ENCODE assay signal across 8 cellular contexts in genomic region chr21:44846485-44847260, GRCh38. TPM values are rescaled to one million over a fixed set of nuclear protein-coding genes. Genes with fewer than 3 reads are reported as not detected.
DNase-seq lines count a peak whose midpoint lies in the region; ATAC-seq and TF ChIP-seq lines count a peak whose summit lies in the region.

No MANE protein-coding gene starts in this region.

- no peak for ATAC-seq in GM18870 (IDR thresholded peaks at IDR 0.05; ENCODE audit: unreplicated experiment)

- H3K27me3 ChIP-seq in BE2C (no peaks in the 10 kb centered on the region), neutrophil (no peaks in the 10 kb centered on the region)

- POLR2A ChIA-PET in activated CD4-positive, alpha-beta memory T cell treated with anti-CD3 and anti-CD28 coated beads, Interleukin-2, amount 10 ng/mL, durations not matched to agents 7 days and 5 days (lab: Charles Lee) = interaction anchor here (0.7 to 1.5 kb wide), 3 partner anchors 25 to 46 kb away, joined by 3 read pairs; partner anchors contain the start of gene PTTG1IP

- no peak for TF ChIP-seq RAD21 in Ishikawa (IDR thresholded peaks at IDR 0.05; ENCODE audit: low read depth)

- H3K36me3 Mint-ChIP-seq in activated CD4-positive, alpha-beta memory T cell treated with anti-CD3 and anti-CD28 coated beads, Interleukin-2, amount 10 ng/mL, durations not matched to agents 7 days and 5 days (ENCODE audit: low read depth) = peaks cover 25% of the 10 kb centered on the region

- H3K4me3 ChIP-seq in BE2C (ENCODE audit: low read depth, low read length) (peak overlapping the region; percentile 44), foreskin fibroblast (ENCODE audit: low read depth in 1 of 2, low read length in 2 of 2) (peak overlapping the region; percentile 43 to 51), neutrophil (ENCODE audit: low read depth in 1 of 2, low read length in 1 of 2) (peak overlapping the region; percentile 33 to 53)

- CTCF ChIA-PET in activated CD4-positive, alpha-beta memory T cell treated with anti-CD3 and anti-CD28 coated beads, Interleukin-2, amount 10 ng/mL, durations not matched to agents 7 days and 5 days (lab: Charles Lee) = interaction anchor here (0.7 to 1.3 kb wide), 6 partner anchors 9 to 47 kb away, joined by 3 to 5 read pairs (median 4); partner anchors contain the start of genes SUMO3 and UBE2G2

- TF ChIP-seq CTCF in BE2C (IDR thresholded peaks at IDR 0.05; ENCODE audit: low read depth, low read length) (no peak), foreskin fibroblast (IDR thresholded peaks at IDR 0.05; ENCODE audit: low read depth, low read length) (no peak), neutrophil (IDR thresholded peaks at IDR 0.05) (no peak)

- H3K36me3 ChIP-seq in BE2C (peaks cover 19% of the 10 kb centered on the region), neutrophil (peaks cover 32% of the 10 kb centered on the region)

- 0 out of 2 replicates have a peak, but pooled peaks cover 5% of the 10 kb centered on the region for H3K4me1 ChIP-seq in BE2C
- peaks cover 29 to 30% of the 10 kb centered on the region in 2 experiments for H3K4me1 ChIP-seq in neutrophil (ENCODE audit: control insufficient read depth in 1 of 2, insufficient read depth in 1 of 2, low read depth in 1 of 2, low read length in 1 of 2)

- H3K27ac ChIP-seq in neutrophil = peak overlapping the region; percentile 57

- H3K4me3 Mint-ChIP-seq in activated CD4-positive, alpha-beta memory T cell treated with anti-CD3 and anti-CD28 coated beads, Interleukin-2, amount 10 ng/mL, durations not matched to agents 7 days and 5 days = peak overlapping the region; percentile 17

- TF ChIP-seq EP300 in Ishikawa (IDR thresholded peaks at IDR 0.05; ENCODE audit: borderline replicate concordance) = no peak

- H3K9me3 Mint-ChIP-seq in activated CD4-positive, alpha-beta memory T cell treated with anti-CD3 and anti-CD28 coated beads, Interleukin-2, amount 10 ng/mL, durations not matched to agents 7 days and 5 days = no peaks in the 10 kb centered on the region

- H3K27me3 Mint-ChIP-seq in activated CD4-positive, alpha-beta memory T cell treated with anti-CD3 and anti-CD28 coated beads, Interleukin-2, amount 10 ng/mL, durations not matched to agents 7 days and 5 days = peaks cover 5% of the 10 kb centered on the region

- no peak overlapping the region for H3K27ac Mint-ChIP-seq in activated CD4-positive, alpha-beta memory T cell treated with anti-CD3 and anti-CD28 coated beads, Interleukin-2, amount 10 ng/mL, durations not matched to agents 7 days and 5 days

- no peaks in the 10 kb centered on the region for H3K9me3 ChIP-seq in BE2C
- H3K9me3 ChIP-seq in neutrophil = no peaks in the 10 kb centered on the region

- DNase-seq in BE2C (no peak), foreskin fibroblast (peak; percentile 62 to 84), HuH-7.5 (ENCODE audit: low spot score) (no peak), LoVo (ENCODE audit: low spot score) (no peak)
- peak; percentile 48 for DNase-seq in activated CD4-positive, alpha-beta memory T cell treated with anti-CD3 and anti-CD28 coated beads, Interleukin-2, amount 10 ng/mL, durations not matched to agents 7 days and 5 days

- peaks cover 24% of the 10 kb centered on the region for H3K4me1 Mint-ChIP-seq in activated CD4-positive, alpha-beta memory T cell treated with anti-CD3 and anti-CD28 coated beads, Interleukin-2, amount 10 ng/mL, durations not matched to agents 7 days and 5 days

TF ChIP-seq in Ishikawa, 13 proteins besides CTCF, POLR2A, EP300 and RAD21:
- TF ChIP-seq REST (IDR thresholded peaks at IDR 0.05; ENCODE audit: low read depth) (no peak), TCF12 (IDR thresholded peaks at IDR 0.05; ENCODE audit: low read depth) (no peak), TEAD4 (IDR thresholded peaks at IDR 0.05) (no peak), NFIC (IDR thresholded peaks at IDR 0.05) (no peak), ZBTB7A (IDR thresholded peaks at IDR 0.05; ENCODE audit: low read depth) (no peak), CEBPB (IDR thresholded peaks at IDR 0.05) (no peak)
- TF ChIP-seq, protein P1, sequence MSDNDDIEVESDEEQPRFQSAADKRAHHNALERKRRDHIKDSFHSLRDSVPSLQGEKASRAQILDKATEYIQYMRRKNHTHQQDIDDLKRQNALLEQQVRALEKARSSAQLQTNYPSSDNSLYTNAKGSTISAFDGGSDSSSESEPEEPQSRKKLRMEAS (IDR thresholded peaks at IDR 0.05) = peak; percentile 65

RNA-seq across cellular contexts. Expression of gene PTTG1IP, which starts 26.8 kb away (rescaled TPM):
- polyA plus RNA-seq in BE2C (2012; ENCODE audit: insufficient read depth, insufficient read length, low read depth) = 217 TPM
- total RNA-seq in activated CD4-positive, alpha-beta memory T cell treated with anti-CD3 and anti-CD28 coated beads, Interleukin-2, amount 10 ng/mL, durations not matched to agents 7 days and 5 days = 10 to 100 TPM; 80.3 to 82.6 TPM

RNA-seq across cellular contexts. Expression of gene SUMO3, which starts 28.8 kb away (rescaled TPM):
- polyA plus RNA-seq in BE2C (2012; ENCODE audit: insufficient read depth, insufficient read length, low read depth) = 93.0 TPM
- 10 to 100 TPM; 86.5 to 89.0 TPM for total RNA-seq in activated CD4-positive, alpha-beta memory T cell treated with anti-CD3 and anti-CD28 coated beads, Interleukin-2, amount 10 ng/mL, durations not matched to agents 7 days and 5 days

RNA-seq across cellular contexts. Expression of gene UBE2G2, which starts 45.1 kb away (rescaled TPM):
- 194 TPM for polyA plus RNA-seq in BE2C (2012; ENCODE audit: insufficient read depth, insufficient read length, low read depth)
- total RNA-seq in activated CD4-positive, alpha-beta memory T cell treated with anti-CD3 and anti-CD28 coated beads, Interleukin-2, amount 10 ng/mL, durations not matched to agents 7 days and 5 days = 10 to 100 TPM; 70.7 to 74.0 TPM

Comparison
In these comparisons a context has a peak if more than half of its experiments do, and no peak if none do; other contexts are left out.
1. DNase-seq: peak in activated CD4-positive, alpha-beta memory T cell treated with anti-CD3 and anti-CD28 coated beads, Interleukin-2, amount 10 ng/mL, durations not matched to agents 7 days and 5 days (single experiment) and foreskin fibroblast (2 of 2); none in BE2C (single experiment), HuH-7.5 (single experiment) and LoVo (single experiment).
2. Peak in every context shown above with its lines, with median percentiles within 50 percentile points of each other: H3K4me3 ChIP-seq.